32 cellular contexts compared by ENCODE assay signal in the genomic region with DNA sequence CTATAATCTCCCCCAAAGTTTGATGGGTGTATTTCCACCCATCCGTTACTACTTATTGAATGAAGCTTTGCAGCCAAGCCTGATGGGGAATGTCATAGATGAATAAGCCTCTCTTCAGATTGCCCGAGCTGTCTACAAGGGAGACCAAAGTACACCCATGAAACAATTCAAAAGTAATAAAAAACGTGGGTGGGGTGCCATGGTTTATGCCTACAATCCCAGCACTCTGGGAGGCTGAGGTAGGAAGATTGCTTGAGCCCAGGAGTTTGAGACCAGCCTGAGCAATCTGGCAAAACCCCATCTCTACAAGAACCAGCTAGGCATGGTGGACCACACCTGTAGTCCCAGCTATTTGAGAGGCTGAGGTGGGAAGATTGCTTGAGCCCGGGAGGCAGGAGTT.
"Had no signal": no experiment of that assay in that cellular context is flagged by ENCODE, and none has a peak within 500 bp of the region (broad histone marks: within the 10 kb centered on the region; RNA-seq: fewer than 3 reads in every experiment).

No MANE protein-coding gene starts in this region.

- H3K27me3 Mint-ChIP-seq: activated CD4-positive, alpha-beta T cell treated with anti-CD3 and anti-CD28 coated beads, Interleukin-2, amount 10 ng/mL, durations not matched to agents 7 days and 5 days; activated CD8-positive, alpha-beta T cell treated with anti-CD3 and anti-CD28 coated beads for 36 hours; activated naive CD8-positive, alpha-beta T cell; activated T-helper 17 cell treated with anti-CD3 and anti-CD28 coated beads, Interleukin-2, amount 50 U/mL, for 72 hours; central memory CD8-positive, alpha-beta T cell had no signal

- H3K27ac Mint-ChIP-seq: activated CD8-positive, alpha-beta T cell treated with anti-CD3 and anti-CD28 coated beads for 36 hours; activated naive CD8-positive, alpha-beta T cell; activated T-helper 17 cell treated with anti-CD3 and anti-CD28 coated beads, Interleukin-2, amount 50 U/mL, for 72 hours; dendritic cell treated with granulocyte-macrophage colony-stimulating factor and Interleukin-4, amounts not matched to agents 40 ng/mL and 50 ng/mL, for 4 days; endodermal cell; WTC11 had no signal

- ATAC-seq: activated CD8-positive, alpha-beta T cell treated with anti-CD3 and anti-CD28 coated beads for 36 hours; activated T-cell treated with anti-CD3 and anti-CD28 coated beads, Interleukin-2, amount 50 U/mL, for 4 hours; activated T-helper 17 cell treated with anti-CD3 and anti-CD28 coated beads, Interleukin-2, amount 50 U/mL, for 72 hours; esophagus mucosa; WTC11 had no signal

- H3K9me3 Mint-ChIP-seq: central memory CD8-positive, alpha-beta T cell had no signal

- H3K4me3 Mint-ChIP-seq: activated CD4-positive, alpha-beta T cell treated with anti-CD3 and anti-CD28 coated beads, Interleukin-2, amount 10 ng/mL, durations not matched to agents 7 days and 5 days; activated CD8-positive, alpha-beta T cell treated with anti-CD3 and anti-CD28 coated beads for 36 hours; activated naive CD8-positive, alpha-beta T cell; activated T-cell treated with anti-CD3 and anti-CD28 coated beads, Interleukin-2, amount 50 U/mL, for 4 hours; activated T-helper 17 cell treated with anti-CD3 and anti-CD28 coated beads, Interleukin-2, amount 50 U/mL, for 72 hours; central memory CD8-positive, alpha-beta T cell; dendritic cell treated with granulocyte-macrophage colony-stimulating factor and Interleukin-4, amounts not matched to agents 40 ng/mL and 50 ng/mL, for 4 days; endodermal cell; WTC11 had no signal

- H3K36me3 Mint-ChIP-seq: WTC11 had no signal

- H3K36me3 ChIP-seq: brain microvascular endothelial cell had no signal

- H3K4me1 Mint-ChIP-seq: activated CD4-positive, alpha-beta T cell treated with anti-CD3 and anti-CD28 coated beads, Interleukin-2, amount 10 ng/mL, durations not matched to agents 7 days and 5 days; activated T-helper 17 cell treated with anti-CD3 and anti-CD28 coated beads, Interleukin-2, amount 50 U/mL, for 72 hours; central memory CD8-positive, alpha-beta T cell; endodermal cell had no signal

- H3K27ac ChIP-seq: brain microvascular endothelial cell, dorsolateral prefrontal cortex, VCaP had no signal

- FAIRE-seq: astrocyte, bronchial epithelial cell, colon, frontal cortex, TTC549 had no signal

- H3K27me3 ChIP-seq: brain microvascular endothelial cell had no signal

- H3K4me3 ChIP-seq: dorsolateral prefrontal cortex had no signal

- DNase-seq: activated CD4-positive, alpha-beta T cell treated with anti-CD3 and anti-CD28 coated beads for 1 hour; activated CD4-positive, alpha-beta T cell treated with anti-CD3 and anti-CD28 coated beads for 4 hours; activated CD4-positive, alpha-beta T cell treated with anti-CD3 and anti-CD28 coated beads, Interleukin-2, amount 10 ng/mL, durations not matched to agents 7 days and 5 days; activated CD4-positive, alpha-beta T cell treated with anti-CD3 and anti-CD28 coated beads, Interleukin-2, amount 50 U/mL, for 4 hours; activated CD8-positive, alpha-beta memory T cell treated with anti-CD3 and anti-CD28 coated beads for 24 hours; activated CD8-positive, alpha-beta T cell treated with anti-CD3 and anti-CD28 coated beads for 36 hours; activated effector memory CD4-positive, alpha-beta T cell treated with Interleukin-2 at 50 U/mL for 16 hours; activated gamma-delta T cell treated with Interleukin-2 at 50 U/mL for 16 hours; activated naive CD4-positive, alpha-beta T cell treated with anti-CD3 and anti-CD28 coated beads, Interleukin-2, amount 50 U/mL, for 16 hours; activated naive CD4-positive, alpha-beta T cell treated with Interleukin-2 at 50 U/mL for 16 hours; activated T-cell treated with anti-CD3 and anti-CD28 coated beads, Interleukin-2, amount 50 U/mL, for 4 hours; amniotic stem cell; anterior cingulate cortex; brain microvascular endothelial cell; dorsolateral prefrontal cortex; effector memory CD4-positive, alpha-beta T cell; endodermal cell; foreskin fibroblast; head of caudate nucleus; T-helper 2 cell had no signal
